In the genomic region with DNA sequence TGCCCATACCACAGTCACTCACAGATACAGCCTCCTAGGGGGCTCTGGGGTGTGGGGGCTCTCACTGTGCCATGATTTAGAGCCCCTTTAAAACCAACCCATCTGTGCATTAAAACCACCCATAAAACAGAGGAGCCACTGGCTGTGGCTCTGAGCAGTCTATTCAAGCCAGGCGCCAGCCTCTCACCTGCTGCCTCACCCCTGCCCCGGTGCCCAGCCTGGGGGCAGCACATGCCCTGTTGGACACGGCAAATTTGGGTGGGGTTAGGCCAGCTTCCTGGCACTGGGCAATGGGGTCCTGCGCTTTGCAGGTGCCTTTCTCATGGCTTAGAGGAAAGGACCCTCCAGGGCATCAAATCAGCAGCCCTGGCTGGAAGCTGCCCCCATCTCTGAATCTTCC, we compare ENCODE assay signal across 13 cellular contexts.
DNase-seq lines count a peak whose midpoint lies in the region; ATAC-seq and TF ChIP-seq lines count a peak whose summit lies in the region.
"Had no signal": no experiment of that assay in that cellular context is flagged by ENCODE, and none has a peak within 500 bp of the region (broad histone marks: within the 10 kb centered on the region; RNA-seq: fewer than 3 reads in every experiment).

No MANE protein-coding gene starts in this region.

- in situ Hi-C loops in gastrocnemius medialis (cut with MboI; ENCODE audit: low sequenced_read_pairs in 4 of 4): no loop called here

- no peak overlapping the region for H3K4me3 ChIP-seq in PC-3 (ENCODE audit: low read length)
- no peak overlapping the region for H3K4me3 ChIP-seq in lower lobe of right lung
- H3K4me3 ChIP-seq in gastrocnemius medialis: no peak overlapping the region
- H3K4me3 ChIP-seq in CD8-positive, alpha-beta T cell (ENCODE audit: low read depth, low read length): no peak overlapping the region
- H3K4me3 ChIP-seq in CD8-positive, alpha-beta memory T cell (ENCODE audit: low read length): no peak overlapping the region
- H3K4me3 ChIP-seq: PC-9 had no signal

- H3K4me1 ChIP-seq in PC-3 (ENCODE audit: insufficient read depth, low read length): peaks cover 43% of the 10 kb centered on the region
- peaks cover 42% of the 10 kb centered on the region for H3K4me1 ChIP-seq in lower lobe of right lung
- peaks cover 65 to 82% of the 10 kb centered on the region in 2 donors for H3K4me1 ChIP-seq in gastrocnemius medialis
- no peaks in the 10 kb centered on the region for H3K4me1 ChIP-seq in CD8-positive, alpha-beta T cell (ENCODE audit: insufficient read depth, low read length)
- no peaks in the 10 kb centered on the region for H3K4me1 ChIP-seq in CD8-positive, alpha-beta memory T cell (ENCODE audit: insufficient read depth, low read length)

- H3K36me3 ChIP-seq in PC-3 (ENCODE audit: low read depth, low read length) (no peaks in the 10 kb centered on the region), lower lobe of right lung (no peaks in the 10 kb centered on the region), gastrocnemius medialis (no peaks in the 10 kb centered on the region)
- H3K36me3 ChIP-seq in CD8-positive, alpha-beta T cell (ENCODE audit: insufficient read depth, low read length): no peaks in the 10 kb centered on the region
- no peaks in the 10 kb centered on the region for H3K36me3 ChIP-seq in CD8-positive, alpha-beta memory T cell (ENCODE audit: insufficient read depth, low read length)

- ATAC-seq in PC-3: no peak
- no peak for ATAC-seq in lower lobe of right lung
- no peak for ATAC-seq in gastrocnemius medialis
- ATAC-seq in activated CD8-positive, alpha-beta memory T cell treated with anti-CD3 and anti-CD28 coated beads, Interleukin-2, amount 10 ng/mL, durations not matched to agents 7 days and 5 days: no peak
- ATAC-seq in CD8-positive, alpha-beta T cell: no peak

- no peak for TF ChIP-seq CTCF in 22Rv1 (IDR thresholded peaks at IDR 0.05)
- no peak for TF ChIP-seq CTCF in PC-3 (conservative IDR thresholded peaks at IDR 0.05; ENCODE audit: low read depth, low read length)
- no peak for TF ChIP-seq CTCF in lower lobe of right lung (IDR thresholded peaks at IDR 0.05)
- no peak for TF ChIP-seq CTCF in gastrocnemius medialis (IDR thresholded peaks at IDR 0.05 in 4 of 5, conservative IDR thresholded peaks at IDR 0.05 in 1 of 5)
- TF ChIP-seq CTCF in CD8-positive, alpha-beta T cell (IDR thresholded peaks at IDR 0.05): no peak

- intact Hi-C loops in PC-3 (cut with micrococcal nuclease): no loop called here
- intact Hi-C loops in lower lobe of right lung (cut with DNase I): no loop called here
- intact Hi-C loops in gastrocnemius medialis (cut with DNase I; ENCODE audit: low total_unique reads): no loop called here
- intact Hi-C loops in CD8-positive, alpha-beta T cell (cut with DNase I, micrococcal nuclease): no loop called here

- no peaks in the 10 kb centered on the region for H3K27me3 ChIP-seq in PC-3 (ENCODE audit: low read length)
- H3K27me3 ChIP-seq in lower lobe of right lung (ENCODE audit: low read depth): no peaks in the 10 kb centered on the region
- H3K27me3 ChIP-seq in gastrocnemius medialis: no peaks in the 10 kb centered on the region
- H3K27me3 ChIP-seq in CD8-positive, alpha-beta T cell (ENCODE audit: insufficient read depth, low read length): no peaks in the 10 kb centered on the region
- no peaks in the 10 kb centered on the region for H3K27me3 ChIP-seq in CD8-positive, alpha-beta memory T cell (ENCODE audit: insufficient read depth, low read length, poor library complexity, severe bottlenecking)

- H3F3A ChIP-seq in PC-3 (ENCODE audit: low read length, unreplicated experiment): no peaks in the 10 kb centered on the region

- H2AFZ ChIP-seq in PC-3 (ENCODE audit: low read length): no peak overlapping the region
- H2AFZ ChIP-seq: PC-9 had no signal

- H3K9ac ChIP-seq in PC-3 (ENCODE audit: low read length): no peak overlapping the region

- no peaks in the 10 kb centered on the region for H3K4me1 Mint-ChIP-seq in activated CD8-positive, alpha-beta memory T cell treated with anti-CD3 and anti-CD28 coated beads, Interleukin-2, amount 10 ng/mL, durations not matched to agents 7 days and 5 days
- H3K4me1 Mint-ChIP-seq in CD8-positive, alpha-beta T cell (ENCODE audit: low read depth): no peaks in the 10 kb centered on the region
- H3K4me1 Mint-ChIP-seq in CD8-positive, alpha-beta memory T cell: no peaks in the 10 kb centered on the region
- H3K4me1 Mint-ChIP-seq: B cell had no signal

- no peaks in the 10 kb centered on the region for H3K9me3 Mint-ChIP-seq in activated CD8-positive, alpha-beta memory T cell treated with anti-CD3 and anti-CD28 coated beads, Interleukin-2, amount 10 ng/mL, durations not matched to agents 7 days and 5 days (ENCODE audit: low read depth)
- H3K9me3 Mint-ChIP-seq in CD8-positive, alpha-beta T cell: no peaks in the 10 kb centered on the region
- no peaks in the 10 kb centered on the region for H3K9me3 Mint-ChIP-seq in CD8-positive, alpha-beta memory T cell

- no TSS peak for BruUV-seq in PC-3 (replicated peaks; lab: Mats Ljungman, UMichigan)

- H3K27ac Mint-ChIP-seq in activated CD8-positive, alpha-beta memory T cell treated with anti-CD3 and anti-CD28 coated beads, Interleukin-2, amount 10 ng/mL, durations not matched to agents 7 days and 5 days: no peak overlapping the region
- no peak overlapping the region for H3K27ac Mint-ChIP-seq in CD8-positive, alpha-beta T cell
- H3K27ac Mint-ChIP-seq in CD8-positive, alpha-beta memory T cell: no peak overlapping the region
- H3K27ac Mint-ChIP-seq: B cell had no signal

- H3K27me3 Mint-ChIP-seq in activated CD8-positive, alpha-beta memory T cell treated with anti-CD3 and anti-CD28 coated beads, Interleukin-2, amount 10 ng/mL, durations not matched to agents 7 days and 5 days: peaks cover 5% of the 10 kb centered on the region
- H3K27me3 Mint-ChIP-seq in CD8-positive, alpha-beta T cell (ENCODE audit: low read depth): no peaks in the 10 kb centered on the region
- peaks cover 2 to 4% of the 10 kb centered on the region in 2 donors for H3K27me3 Mint-ChIP-seq in CD8-positive, alpha-beta memory T cell
- H3K27me3 Mint-ChIP-seq: B cell had no signal

- H3K4me3 Mint-ChIP-seq in activated CD8-positive, alpha-beta memory T cell treated with anti-CD3 and anti-CD28 coated beads, Interleukin-2, amount 10 ng/mL, durations not matched to agents 7 days and 5 days: no peak overlapping the region
- no peak overlapping the region for H3K4me3 Mint-ChIP-seq in CD8-positive, alpha-beta T cell
- H3K4me3 Mint-ChIP-seq in CD8-positive, alpha-beta memory T cell: no peak overlapping the region
- H3K4me3 Mint-ChIP-seq: B cell had no signal

- no peaks in the 10 kb centered on the region for H3K9me2 ChIP-seq in PC-3 (replicated peaks; ENCODE audit: low read length)

- peak overlapping the region; percentile 67 for H3K4me2 ChIP-seq in PC-3 (ENCODE audit: low read length)

- DNase-seq in PC-3: no peak
- no peak for DNase-seq in lower lobe of right lung
- DNase-seq in gastrocnemius medialis: no peak
- no peak for DNase-seq in activated CD8-positive, alpha-beta memory T cell treated with anti-CD3 and anti-CD28 coated beads, Interleukin-2, amount 10 ng/mL, durations not matched to agents 7 days and 5 days
- DNase-seq in CD8-positive, alpha-beta T cell: no peak
- no peak for DNase-seq in AG08396 (ENCODE audit: low spot score)
- no peak for DNase-seq in CD8-positive, alpha-beta memory T cell
- DNase-seq: ACHN, NCI-H1092, PC-9 had no signal

- H3K79me2 ChIP-seq in PC-3 (ENCODE audit: low read length): no peaks in the 10 kb centered on the region

- CTCF ChIA-PET in PC-3 (lab: Charles Lee): no interaction called here
- CTCF ChIA-PET in activated CD8-positive, alpha-beta memory T cell treated with anti-CD3 and anti-CD28 coated beads, Interleukin-2, amount 10 ng/mL, durations not matched to agents 7 days and 5 days (lab: Charles Lee): no interaction called here
- CTCF ChIA-PET in CD8-positive, alpha-beta T cell (lab: Charles Lee): no interaction called here
- CTCF ChIA-PET in CD8-positive, alpha-beta memory T cell (lab: Charles Lee): no interaction called here

- H3K9me3 ChIP-seq in PC-3 (ENCODE audit: low read length) (no peaks in the 10 kb centered on the region), lower lobe of right lung (no peaks in the 10 kb centered on the region), gastrocnemius medialis (no peaks in the 10 kb centered on the region)
- H3K9me3 ChIP-seq in CD8-positive, alpha-beta T cell (ENCODE audit: low read length): no peaks in the 10 kb centered on the region
- no peaks in the 10 kb centered on the region for H3K9me3 ChIP-seq in CD8-positive, alpha-beta memory T cell (ENCODE audit: low read length)

- POLR2A ChIA-PET in PC-3 (lab: Charles Lee; ENCODE audit: unreplicated experiment): interaction anchor here (0.5 kb wide), 1 partner anchor 119 kb away, joined by 3 read pairs; no protein-coding TSS in a partner anchor
- POLR2A ChIA-PET in CD8-positive, alpha-beta T cell (lab: Charles Lee): no interaction called here
- POLR2A ChIA-PET in CD8-positive, alpha-beta memory T cell (lab: Charles Lee): no interaction called here

- H3K27ac ChIP-seq in 22Rv1 (peak overlapping the region; percentile 75), PC-3 (ENCODE audit: low read length) (no peak overlapping the region), lower lobe of right lung (peak overlapping the region; percentile 90), gastrocnemius medialis (peak overlapping the region; percentile 93 to 100 (median 98))
- H3K27ac ChIP-seq in CD8-positive, alpha-beta T cell (ENCODE audit: low read depth, low read length): no peak overlapping the region
- no peak overlapping the region for H3K27ac ChIP-seq in CD8-positive, alpha-beta memory T cell (ENCODE audit: low read depth, low read length)
- H3K27ac ChIP-seq: HL-60, PC-9 had no signal

- TF ChIP-seq POLR2A in gastrocnemius medialis (IDR thresholded peaks at IDR 0.05): no peak

- H3K36me3 Mint-ChIP-seq in activated CD8-positive, alpha-beta memory T cell treated with anti-CD3 and anti-CD28 coated beads, Interleukin-2, amount 10 ng/mL, durations not matched to agents 7 days and 5 days: no peaks in the 10 kb centered on the region
- H3K36me3 Mint-ChIP-seq in CD8-positive, alpha-beta T cell: no peaks in the 10 kb centered on the region
- no peaks in the 10 kb centered on the region for H3K36me3 Mint-ChIP-seq in CD8-positive, alpha-beta memory T cell

- no peaks in the 10 kb centered on the region for H4K20me1 ChIP-seq in PC-3 (ENCODE audit: low read length)

Comparison
In these comparisons a context has a peak if more than half of its experiments do, and no peak if none do; other contexts are left out.
1. H3K27ac ChIP-seq: peak in 22Rv1 (single experiment), lower lobe of right lung (single experiment) and gastrocnemius medialis (4 of 4); none in PC-3 (single experiment), CD8-positive, alpha-beta T cell (single experiment) and CD8-positive, alpha-beta memory T cell (single experiment).